16 cellular contexts compared by ENCODE assay signal in genomic region chr16:87047221-87048037, GRCh38.
DNase-seq lines count a peak whose midpoint lies in the region; ATAC-seq and TF ChIP-seq lines count a peak whose summit lies in the region.
"Had no signal": no experiment of that assay in that cellular context is flagged by ENCODE, and none has a peak within 500 bp of the region (broad histone marks: within the 10 kb centered on the region; RNA-seq: fewer than 3 reads in every experiment).

No MANE protein-coding gene starts in this region.

- POLR2A ChIA-PET in HEK293 (lab: Yijun Ruan, JAX) = interaction anchor here (0.6 to 0.7 kb wide), 2 partner anchors 9 to 93 kb away, joined by 3 to 4 read pairs; no protein-coding TSS in a partner anchor

- no peak for TF ChIP-seq POLR2A in esophagus muscularis mucosa (IDR thresholded peaks at IDR 0.05; ENCODE audit: low read depth)

- DNase-seq in DMS153 (lab: John Stamatoyannopoulos, UW) (peak; percentile 22), NCI-H748 treated with DMSO at 0.1 percent for 48 hours (lab: John Stamatoyannopoulos, UW) (peak; percentile 26), fibroblast of lung (ENCODE audit: low read depth in 2 of 2) (peak; percentile 25 to 27), HT-29 (ENCODE audit: low spot score) (no peak), esophagus muscularis mucosa (ENCODE audit: extremely low spot score) (no peak)
- DNase-seq: left lung, NCI-H526, thyroid gland had no signal

- H3K36me3 ChIP-seq in HEK293 (ENCODE audit: control insufficient read depth in 2 of 2, insufficient read depth in 1 of 2, low read length in 2 of 2) (no peaks in the 10 kb centered on the region), fibroblast of lung (ENCODE audit: control insufficient read depth, insufficient read depth, low read length) (no peaks in the 10 kb centered on the region), esophagus muscularis mucosa (no peaks in the 10 kb centered on the region)
- H3K36me3 ChIP-seq: gastroesophageal sphincter, left lung, thyroid gland had no signal

- CTCF ChIA-PET in HEK293 (lab: Yijun Ruan, JAX) = interaction anchor here (0.5 to 1.5 kb wide), 9 partner anchors 11 to 483 kb away, joined by 3 to 10 read pairs (median 4); no protein-coding TSS in a partner anchor

- no peak overlapping the region for H3K4me2 ChIP-seq in fibroblast of lung (ENCODE audit: extremely low read depth, insufficient read depth, low read length)

- H3K4me3 ChIP-seq in HEK293 (ENCODE audit: low read depth, low read length) = no peak overlapping the region
- no peak overlapping the region for H3K4me3 ChIP-seq in fibroblast of lung (replicated peaks in 1 of 4; ENCODE audit: control extremely low read depth in 1 of 4, insufficient read depth in 1 of 4, low read depth in 3 of 4, low read length in 4 of 4)
- H3K4me3 ChIP-seq in esophagus muscularis mucosa = no peak overlapping the region
- H3K4me3 ChIP-seq: gastroesophageal sphincter, K562, left lung, thyroid gland had no signal

- H3K79me2 ChIP-seq in fibroblast of lung (ENCODE audit: control insufficient read depth, insufficient read depth, low read length) = no peaks in the 10 kb centered on the region

- H3K4me1 ChIP-seq in HEK293 (ENCODE audit: control insufficient read depth, insufficient read depth, low read length) (peaks cover 9% of the 10 kb centered on the region), fibroblast of lung (ENCODE audit: control insufficient read depth, extremely low read depth, insufficient read depth, low read length) (no peaks in the 10 kb centered on the region), esophagus muscularis mucosa (peaks cover 0 to 15% (median 13%) of the 10 kb centered on the region in 4 donors)
- H3K4me1 ChIP-seq: Caco-2, thyroid gland had no signal

- peaks cover 7% of the 10 kb centered on the region for H3K27me3 ChIP-seq in fibroblast of lung (ENCODE audit: control insufficient read depth, insufficient read depth, low read length)
- H3K27me3 ChIP-seq in esophagus muscularis mucosa = peaks cover 0 to 74% (median 6%) of the 10 kb centered on the region in 4 donors
- H3K27me3 ChIP-seq: thyroid gland had no signal

- no peak for TF ChIP-seq EP300 in esophagus muscularis mucosa (IDR thresholded peaks at IDR 0.05)

- WGBS in esophagus muscularis mucosa = 64% methylated on average over 11 of the region's 13 CpGs

- H3K9me3 ChIP-seq in HEK293 (ENCODE audit: control insufficient read depth, insufficient read depth, low read depth, low read length) (no peaks in the 10 kb centered on the region), fibroblast of lung (ENCODE audit: control insufficient read depth, insufficient read depth, low read depth, low read length) (no peaks in the 10 kb centered on the region), esophagus muscularis mucosa (no peaks in the 10 kb centered on the region)
- H3K9me3 ChIP-seq: Caco-2, gastroesophageal sphincter, left lung, thyroid gland had no signal

- no peaks in the 10 kb centered on the region for H4K20me1 ChIP-seq in fibroblast of lung (ENCODE audit: control insufficient read depth, extremely low read depth, insufficient read depth, low read length)

- ATAC-seq in GM18502 (IDR thresholded peaks at IDR 0.05; ENCODE audit: poor library complexity, unreplicated experiment) (no peak), GM18868 (IDR thresholded peaks at IDR 0.05; ENCODE audit: unreplicated experiment) (no peak)
- ATAC-seq: activated T-helper 17 cell treated with anti-CD3 and anti-CD28 coated beads, Interleukin-2, amount 50 U/mL, for 72 hours; gastroesophageal sphincter; K562; left lung; stimulated activated effector memory CD8-positive, alpha-beta T cell treated with anti-CD3 and anti-CD28 coated beads, Interleukin-12 subunit alpha, Interleukin-12 subunit beta, amount 100 ng/mL, for 72 hours had no signal

- no peak overlapping the region for H2AFZ ChIP-seq in fibroblast of lung (ENCODE audit: low read length)

- H3K27ac ChIP-seq in HEK293 (ENCODE audit: extremely low read depth, low read depth, low read length) (no peak overlapping the region; the same call in 1 of the 2 replicates), fibroblast of lung (ENCODE audit: insufficient read depth, low read length) (no peak overlapping the region), esophagus muscularis mucosa (replicated peaks in 1 of 4) (no peak overlapping the region)
- H3K27ac ChIP-seq: gastroesophageal sphincter, left lung, thyroid gland had no signal

- TF ChIP-seq CTCF in HEK293 (tag by site-specific recombination; IDR thresholded peaks at IDR 0.05) = no peak
- no peak for TF ChIP-seq CTCF in fibroblast of lung (conservative IDR thresholded peaks at IDR 0.05 in 1 of 2, IDR thresholded peaks at IDR 0.05 in 1 of 2; ENCODE audit: low read depth in 1 of 2, low read length in 2 of 2)
- no peak for TF ChIP-seq CTCF in esophagus muscularis mucosa (IDR thresholded peaks at IDR 0.05)

- intact Hi-C loops in esophagus muscularis mucosa (cut with DNase I) = no loop called here

- no peak overlapping the region for H3K9ac ChIP-seq in fibroblast of lung (ENCODE audit: insufficient read depth, low read length)

TF ChIP-seq in HEK293, 187 proteins besides CTCF, POLR2A, EP300 and RAD21 (continues in another document):
- TF ChIP-seq ZNF449 (tag by site-specific recombination; IDR thresholded peaks at IDR 0.05) (0 out of 2 replicates have a peak, but pooled peaks have one; percentile 20), PRDM6 (tag by site-specific recombination; IDR thresholded peaks at IDR 0.05) (peak; percentile 29; the same call in 1 of the 2 replicates), ZNF843 (tag by site-specific recombination; IDR thresholded peaks at IDR 0.05) (peak; percentile 62; the same call in 1 of the 2 replicates), ZBTB17 (tag by site-specific recombination; IDR thresholded peaks at IDR 0.05) (peak; percentile 55), ZBTB21 (tag by site-specific recombination; IDR thresholded peaks at IDR 0.05) (no peak), ZNF335 (tag by site-specific recombination; conservative IDR thresholded peaks at IDR 0.05) (peak; percentile 84), TRIM28 (IDR thresholded peaks at IDR 0.05; ENCODE audit: borderline replicate concordance, low read length) (peak; percentile 71), GLI4 (tag by site-specific recombination; IDR thresholded peaks at IDR 0.05) (no peak), KLF7 (tag by site-specific recombination; IDR thresholded peaks at IDR 0.05; ENCODE audit: borderline replicate concordance) (no peak), ZBTB8A (tag by site-specific recombination; IDR thresholded peaks at IDR 0.05) (peak; percentile 92), HOXC10 (CRISPR knock-in tag; IDR thresholded peaks at IDR 0.05) (no peak), TSHZ1 (tag by site-specific recombination; IDR thresholded peaks at IDR 0.05; ENCODE audit: borderline replicate concordance) (no peak)

Comparison
In these comparisons a context has a peak if more than half of its experiments do, and no peak if none do; other contexts are left out.
1. DNase-seq: peak in DMS153 (single experiment), NCI-H748 treated with DMSO at 0.1 percent for 48 hours (single experiment) and fibroblast of lung (2 of 2); none in HT-29 (single experiment) and esophagus muscularis mucosa (single experiment).